ENCODE assay signal across 1 cellular context in genomic region chr12:120724720-120725119, GRCh38.
TF ChIP-seq lines count a peak whose summit lies in the region.

No MANE protein-coding gene starts in this region.

TF ChIP-seq in endothelial cell of umbilical vein, 7 proteins besides CTCF, POLR2A, EP300 and RAD21:
- TF ChIP-seq JUN (IDR thresholded peaks at IDR 0.05; ENCODE audit: borderline replicate concordance, insufficient read depth, insufficient read length, low read depth) (no peak), POLR2AphosphoS5 (IDR thresholded peaks at IDR 0.05; ENCODE audit: insufficient read depth, low read depth, low read length) (no peak), MAX (IDR thresholded peaks at IDR 0.05; ENCODE audit: insufficient read depth, insufficient read length) (no peak), MYC (IDR thresholded peaks at IDR 0.05; ENCODE audit: low read depth, low read length) (no peak)
TF ChIP-seq in endothelial cell of umbilical vein: peak in this region for 0.
